In the genomic region with DNA sequence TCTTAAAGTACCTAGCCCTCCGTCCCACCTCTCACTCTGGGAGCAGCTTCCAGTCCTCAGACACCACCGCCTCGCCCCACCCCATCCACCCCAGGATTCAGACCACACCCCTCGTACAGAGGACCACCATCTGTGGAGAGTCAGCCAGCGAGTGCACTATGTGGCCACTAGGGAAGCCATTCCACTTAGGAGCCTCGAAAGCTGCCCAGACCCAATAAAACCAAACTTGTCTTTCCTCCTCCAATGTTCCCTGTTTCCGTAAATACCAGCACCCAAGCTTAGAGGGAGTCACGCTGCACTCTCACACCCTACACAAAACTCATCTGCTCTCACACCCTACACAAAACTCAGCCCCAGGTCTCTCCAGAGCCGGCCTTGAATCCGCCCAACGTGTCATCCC, we compare ENCODE assay signal across 8 cellular contexts. TPM values are rescaled to one million over a fixed set of nuclear protein-coding genes. Genes with fewer than 3 reads are reported as not detected.
DNase-seq lines count a peak whose midpoint lies in the region; ATAC-seq and TF ChIP-seq lines count a peak whose summit lies in the region.

No MANE protein-coding gene starts in this region.

- peak; percentile 21 for ATAC-seq in CD8-positive, alpha-beta T cell
- ATAC-seq in activated naive CD4-positive, alpha-beta T cell treated with anti-CD3 and anti-CD28 coated beads, Interleukin-2, amount 50 U/mL, for 72 hours, result no peak
- ATAC-seq in GM21528 (IDR thresholded peaks at IDR 0.05; ENCODE audit: low FRiP score, unreplicated experiment) (no peak), HG03108 (IDR thresholded peaks at IDR 0.05; ENCODE audit: unreplicated experiment) (no peak)

- H3K4me3 Mint-ChIP-seq in CD8-positive, alpha-beta T cell, result peak overlapping the region; percentile 90

- no peaks in the 10 kb centered on the region for H3K9me3 Mint-ChIP-seq in CD8-positive, alpha-beta T cell
- no peaks in the 10 kb centered on the region for H3K9me3 Mint-ChIP-seq in activated naive CD4-positive, alpha-beta T cell treated with anti-CD3 and anti-CD28 coated beads, Interleukin-2, amount 50 U/mL, for 72 hours

- H3K4me3 ChIP-seq in CD8-positive, alpha-beta T cell (ENCODE audit: low read depth, low read length), result peak overlapping the region; percentile 65

- H3K4me1 ChIP-seq in CD8-positive, alpha-beta T cell (ENCODE audit: insufficient read depth, low read length), result peaks cover 51% of the 10 kb centered on the region

- TF ChIP-seq CTCF in CD8-positive, alpha-beta T cell (IDR thresholded peaks at IDR 0.05), result no peak

- H3K27me3 ChIP-seq in CD8-positive, alpha-beta T cell (ENCODE audit: insufficient read depth, low read length), result no peaks in the 10 kb centered on the region

- peaks cover 79% of the 10 kb centered on the region for H3K4me1 Mint-ChIP-seq in CD8-positive, alpha-beta T cell (ENCODE audit: low read depth)

- POLR2A ChIA-PET in CD8-positive, alpha-beta T cell (lab: Charles Lee), result interaction anchor here (0.8 to 12.6 kb wide), 12 partner anchors 8 to 287 kb away, joined by 3 to 155 read pairs (median 3); partner anchors contain the start of genes ANKRD31, GFM2, HMGCR and NSA2
- POLR2A ChIA-PET in HEK293T (lab: Yijun Ruan, JAX), result interaction anchor here (0.6 kb wide), 1 partner anchor 186 kb away, joined by 4 read pairs; the partner anchor contains the start of gene ANKRD31

- H3K9me3 ChIP-seq in CD8-positive, alpha-beta T cell (ENCODE audit: low read length), result no peaks in the 10 kb centered on the region

- CTCF ChIA-PET in CD8-positive, alpha-beta T cell (lab: Charles Lee), result interaction anchor here (0.6 to 6.0 kb wide), 59 partner anchors 9 to 1148 kb away, joined by 3 to 69 read pairs (median 4); partner anchors contain the start of genes ANKRD31 and HMGCR
- CTCF ChIA-PET in HEK293T (lab: Yijun Ruan, JAX), result interaction anchor here (0.6 to 1.3 kb wide), 4 partner anchors 21 to 999 kb away, joined by 4 to 8 read pairs (median 6); no protein-coding TSS in a partner anchor

- H3K27ac Mint-ChIP-seq in CD8-positive, alpha-beta T cell, result peak overlapping the region; percentile 97
- peak overlapping the region; percentile 65 to 84 for H3K27ac Mint-ChIP-seq in activated naive CD4-positive, alpha-beta T cell treated with anti-CD3 and anti-CD28 coated beads, Interleukin-2, amount 50 U/mL, for 72 hours

- no peak overlapping the region for H3K27ac ChIP-seq in CD8-positive, alpha-beta T cell (ENCODE audit: low read depth, low read length)

- peaks cover 5% of the 10 kb centered on the region for H3K36me3 ChIP-seq in CD8-positive, alpha-beta T cell (ENCODE audit: insufficient read depth, low read length)

- intact Hi-C loops in CD8-positive, alpha-beta T cell (cut with DNase I, micrococcal nuclease), result loop anchor here (1.0 to 10.0 kb wide), 14 partner anchors 42 to 1494 kb away; partner anchors contain the start of genes CERT1 (in 2 of the 2), FAM169A (in 2 of the 2), GFM2 (in 2 of the 2) and NSA2 (in 2 of the 2)

- DNase-seq in CD8-positive, alpha-beta T cell, result peak in 3 of 7 experiments; percentile 23 to 45 (median 24)
- DNase-seq in HEK293T (ENCODE audit: extremely low spot score) (peak; percentile 58), islet precursor cell (peak; percentile 74), NCI-H146 (lab: John Stamatoyannopoulos, UW) (no peak), T1000 (lab: John Stamatoyannopoulos, UW) (no peak)
- DNase-seq in activated naive CD4-positive, alpha-beta T cell treated with anti-CD3 and anti-CD28 coated beads, Interleukin-2, amount 50 U/mL, for 72 hours (ENCODE audit: low spot score in 2 of 2), result no peak

- H3K36me3 Mint-ChIP-seq in CD8-positive, alpha-beta T cell, result peaks cover 39% of the 10 kb centered on the region
- H3K36me3 Mint-ChIP-seq in activated naive CD4-positive, alpha-beta T cell treated with anti-CD3 and anti-CD28 coated beads, Interleukin-2, amount 50 U/mL, for 72 hours, result peaks cover 6 to 18% of the 10 kb centered on the region in 2 donors

- H3K27me3 Mint-ChIP-seq in CD8-positive, alpha-beta T cell (ENCODE audit: low read depth), result no peaks in the 10 kb centered on the region

TF ChIP-seq in HEK293T, 16 proteins besides CTCF, POLR2A, EP300 and RAD21:
- TF ChIP-seq LEF1 (IDR thresholded peaks at IDR 0.05; ENCODE audit: borderline replicate concordance) (no peak), SUZ12 (IDR thresholded peaks at IDR 0.05) (no peak), FOXA1 (IDR thresholded peaks at IDR 0.05) (no peak), BHLHE40 (IDR thresholded peaks at IDR 0.05; ENCODE audit: borderline replicate concordance) (no peak), FOXM1 (IDR thresholded peaks at IDR 0.05; ENCODE audit: borderline replicate concordance) (no peak), TARDBP (IDR thresholded peaks at IDR 0.05) (no peak), L3MBTL2 (conservative IDR thresholded peaks at IDR 0.05) (no peak), CTBP1 (IDR thresholded peaks at IDR 0.05; ENCODE audit: borderline replicate concordance) (no peak), FOXK2 (IDR thresholded peaks at IDR 0.05) (no peak), NFRKB (IDR thresholded peaks at IDR 0.05) (no peak), ARNT (IDR thresholded peaks at IDR 0.05) (no peak), ELF4 (IDR thresholded peaks at IDR 0.05) (no peak), HDGF (IDR thresholded peaks at IDR 0.05; ENCODE audit: borderline replicate concordance) (no peak), ZNF384 (IDR thresholded peaks at IDR 0.05) (no peak), SP1 (IDR thresholded peaks at IDR 0.05) (no peak)
- TF ChIP-seq, protein P1, sequence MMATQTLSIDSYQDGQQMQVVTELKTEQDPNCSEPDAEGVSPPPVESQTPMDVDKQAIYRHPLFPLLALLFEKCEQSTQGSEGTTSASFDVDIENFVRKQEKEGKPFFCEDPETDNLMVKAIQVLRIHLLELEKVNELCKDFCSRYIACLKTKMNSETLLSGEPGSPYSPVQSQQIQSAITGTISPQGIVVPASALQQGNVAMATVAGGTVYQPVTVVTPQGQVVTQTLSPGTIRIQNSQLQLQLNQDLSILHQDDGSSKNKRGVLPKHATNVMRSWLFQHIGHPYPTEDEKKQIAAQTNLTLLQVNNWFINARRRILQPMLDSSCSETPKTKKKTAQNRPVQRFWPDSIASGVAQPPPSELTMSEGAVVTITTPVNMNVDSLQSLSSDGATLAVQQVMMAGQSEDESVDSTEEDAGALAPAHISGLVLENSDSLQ (IDR thresholded peaks at IDR 0.05), result no peak
TF ChIP-seq in HEK293T: peak in this region for 0.

RNA-seq across cellular contexts. Expression of gene GCNT4, which starts 1.9 kb away (rescaled TPM):
- 1 to 10 TPM; 6.4 to 6.8 TPM for total RNA-seq in CD8-positive, alpha-beta T cell
- total RNA-seq in activated naive CD4-positive, alpha-beta T cell treated with anti-CD3 and anti-CD28 coated beads, Interleukin-2, amount 50 U/mL, for 72 hours, result 1 to 10 TPM; 2.8 to 3.3 TPM

Comparison
In these comparisons a context has a peak if more than half of its experiments do, and no peak if none do; other contexts are left out.
1. DNase-seq: peak in HEK293T (single experiment) and islet precursor cell (single experiment); none in activated naive CD4-positive, alpha-beta T cell treated with anti-CD3 and anti-CD28 coated beads, Interleukin-2, amount 50 U/mL, for 72 hours (0 of 2), NCI-H146 (single experiment) and T1000 (single experiment).